ENCODE assay signal across 9 cellular contexts in the genomic region with DNA sequence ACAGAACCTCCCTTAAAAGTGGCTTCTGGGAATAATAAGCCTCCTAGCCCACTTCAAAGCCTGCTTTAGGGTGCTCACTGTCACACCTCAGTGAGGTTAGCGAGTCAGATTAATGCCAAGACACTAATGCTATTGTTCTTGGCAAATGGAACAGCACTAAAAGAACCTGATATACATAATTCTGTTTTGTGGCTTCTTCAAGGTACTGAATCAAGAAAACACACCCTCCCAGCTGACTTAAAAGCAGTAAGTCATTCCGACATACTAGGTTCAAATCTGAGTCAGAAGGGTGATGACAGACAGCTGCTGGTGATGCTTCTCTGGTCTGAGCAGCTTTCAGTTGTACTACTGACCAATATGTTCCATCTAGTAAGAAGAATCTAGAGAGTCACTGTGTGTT.
DNase-seq lines count a peak whose midpoint lies in the region; ATAC-seq, FAIRE-seq and TF ChIP-seq lines count a peak whose summit lies in the region.
"Had no signal": no experiment of that assay in that cellular context is flagged by ENCODE, and none has a peak within 500 bp of the region (broad histone marks: within the 10 kb centered on the region; RNA-seq: fewer than 3 reads in every experiment).

No MANE protein-coding gene starts in this region.

- DNase-seq in GM12865 (ENCODE audit: low read depth) = peak; percentile 88
- peak; percentile 77 for DNase-seq in GM12878 (ENCODE audit: low read depth, low spot score)
- DNase-seq in NCI-H1436 treated with DMSO at 0.1 percent for 48 hours (lab: John Stamatoyannopoulos, UW) = no peak
- no peak for DNase-seq in inferior parietal cortex (ENCODE audit: extremely low spot score)
- no peak for DNase-seq in OCI-M2 (lab: John Stamatoyannopoulos, UW; ENCODE audit: unreplicated experiment)
- no peak for DNase-seq in BE2C
- DNase-seq: NCI-H146 had no signal

- H3K9me3 ChIP-seq in GM12878 (replicated peaks; ENCODE audit: control insufficient read depth, insufficient read depth, low read length) (no peaks in the 10 kb centered on the region), BE2C (no peaks in the 10 kb centered on the region)

- H3K4me1 ChIP-seq in GM12878 (ENCODE audit: control insufficient read depth, insufficient read depth, low read length) (peaks cover 10% of the 10 kb centered on the region), BE2C (peaks cover 27% of the 10 kb centered on the region)

- CTCF ChIA-PET in GM12878 (lab: Yijun Ruan, JAX) = interaction anchor here (0.8 to 1.2 kb wide), 3 partner anchors 10 to 30 kb away, joined by 3 read pairs; no protein-coding TSS in a partner anchor

- SMC1A ChIA-PET in GM12878 (lab: Charles Lee; ENCODE audit: uncharacterized antibody, unreplicated experiment) = interaction anchor here (1.0 to 10.0 kb wide), 3 partner anchors 15 to 34 kb away, joined by 4 to 104 read pairs (median 6); no protein-coding TSS in a partner anchor

- no peaks in the 10 kb centered on the region for H4K20me1 ChIP-seq in GM12878 (ENCODE audit: control insufficient read depth, insufficient read depth)

- no peaks in the 10 kb centered on the region for H3K79me2 ChIP-seq in GM12878 (ENCODE audit: control insufficient read depth, insufficient read depth, low read length)

- peak; percentile 99 for ATAC-seq in GM19351 (IDR thresholded peaks at IDR 0.05; ENCODE audit: unreplicated experiment)
- peak; percentile 99 for ATAC-seq in HG03060 (IDR thresholded peaks at IDR 0.05; ENCODE audit: low read depth, unreplicated experiment)
- peak; percentile 99 for ATAC-seq in GM12878

- WGBS in GM12878 (ENCODE audit: insufficient coverage, insufficient replicate concordance, low lambda C conversion rate, missing lambda C conversion rate) = 0% methylated on average over 2 of the region's 2 CpGs

- no peak for TF ChIP-seq CTCF in GM12865 (IDR thresholded peaks at IDR 0.05; ENCODE audit: insufficient read depth, low read depth, low read length, missing control alignments)
- no peak for TF ChIP-seq CTCF in GM12878 (IDR thresholded peaks at IDR 0.05 in 2 of 3, conservative IDR thresholded peaks at IDR 0.05 in 1 of 3; ENCODE audit: control insufficient read depth in 2 of 3, extremely low read depth in 1 of 3, insufficient read depth in 1 of 3, low read depth in 3 of 3, low read length in 3 of 3)
- TF ChIP-seq CTCF in BE2C (IDR thresholded peaks at IDR 0.05; ENCODE audit: low read depth, low read length) = no peak

- intact Hi-C loops in GM12878 (cut with micrococcal nuclease; ENCODE audit: unreplicated experiment) = loop anchor here (2.0 kb wide), 1 partner anchor 22 kb away; no protein-coding TSS in a partner anchor

- no peak for TF ChIP-seq RAD21 in GM12878 (IDR thresholded peaks at IDR 0.05; ENCODE audit: insufficient read depth, low read depth, low read length)

- TF ChIP-seq POLR2A in GM12878 (IDR thresholded peaks at IDR 0.05; ENCODE audit: low read depth, low read length) = no peak

- in situ Hi-C loops in GM12878 (cut with MboI) = no loop called here

- H3K27me3 ChIP-seq in GM12878 (replicated peaks in 1 of 2; ENCODE audit: control insufficient read depth in 2 of 2, insufficient read depth in 2 of 2, low read length in 1 of 2) = no peaks in the 10 kb centered on the region
- no peaks in the 10 kb centered on the region for H3K27me3 ChIP-seq in BE2C

- no peak overlapping the region for H3K9ac ChIP-seq in GM12878 (ENCODE audit: control insufficient read depth, insufficient read depth, low read length)

- H3K4me3 ChIP-seq in GM12865 (ENCODE audit: low read depth, low read length) (no peak overlapping the region), GM12878 (no peak overlapping the region), BE2C (ENCODE audit: low read depth, low read length) (no peak overlapping the region)

- FAIRE-seq in GM12878 (lab: Jason Lieb, UNC) = peak; percentile 90

- H2AFZ ChIP-seq in GM12878 (ENCODE audit: control insufficient read depth, low read depth, low read length) = no peak overlapping the region

- POLR2A ChIA-PET in GM12878 (lab: Charles Lee) = no interaction called here

- peak; percentile 75 to 90 for TF ChIP-seq EP300 in GM12878 (IDR thresholded peaks at IDR 0.05; ENCODE audit: borderline replicate concordance in 1 of 2, control insufficient read depth in 1 of 2, low read depth in 2 of 2, low read length in 2 of 2)

- H3K4me2 ChIP-seq in GM12878 (ENCODE audit: control insufficient read depth, insufficient read depth) = no peak overlapping the region

- BruUV-seq in GM12878 (replicated peaks; lab: Mats Ljungman, UMichigan) = no TSS peak

- H3K27ac ChIP-seq in GM12878 (ENCODE audit: control insufficient read depth, insufficient read depth) = no peak overlapping the region; the same call in 1 of the 2 replicates

- H3K36me3 ChIP-seq in GM12878 (ENCODE audit: control insufficient read depth in 2 of 2, insufficient read depth in 2 of 2, low read length in 1 of 2) (peaks cover 7 to 9% of the 10 kb centered on the region in 2 experiments), BE2C (peaks cover 2% of the 10 kb centered on the region; the same call in 1 of the 2 replicates)

- RAD21 ChIA-PET in GM12878 (lab: Charles Lee; ENCODE audit: unreplicated experiment) = interaction anchor here (1.2 kb wide), 1 partner anchor 15 kb away, joined by 3 read pairs; no protein-coding TSS in a partner anchor

TF ChIP-seq in GM12878, 131 proteins besides CTCF, POLR2A, EP300 and RAD21 (continues in another document):
- peak; percentile 74; the same call in 1 of the 2 replicates for TF ChIP-seq IRF4 (IDR thresholded peaks at IDR 0.05; ENCODE audit: low read depth, low read length)
- TF ChIP-seq BACH1 (IDR thresholded peaks at IDR 0.05; ENCODE audit: borderline replicate concordance) = no peak
- peak; percentile 51; the same call in 1 of the 2 replicates for TF ChIP-seq ZBED1 (IDR thresholded peaks at IDR 0.05; ENCODE audit: borderline replicate concordance)
- TF ChIP-seq CHD2 (IDR thresholded peaks at IDR 0.05; ENCODE audit: borderline replicate concordance, low read depth, low read length) = peak; percentile 63; the same call in 1 of the 2 replicates
- TF ChIP-seq, protein P1, sequence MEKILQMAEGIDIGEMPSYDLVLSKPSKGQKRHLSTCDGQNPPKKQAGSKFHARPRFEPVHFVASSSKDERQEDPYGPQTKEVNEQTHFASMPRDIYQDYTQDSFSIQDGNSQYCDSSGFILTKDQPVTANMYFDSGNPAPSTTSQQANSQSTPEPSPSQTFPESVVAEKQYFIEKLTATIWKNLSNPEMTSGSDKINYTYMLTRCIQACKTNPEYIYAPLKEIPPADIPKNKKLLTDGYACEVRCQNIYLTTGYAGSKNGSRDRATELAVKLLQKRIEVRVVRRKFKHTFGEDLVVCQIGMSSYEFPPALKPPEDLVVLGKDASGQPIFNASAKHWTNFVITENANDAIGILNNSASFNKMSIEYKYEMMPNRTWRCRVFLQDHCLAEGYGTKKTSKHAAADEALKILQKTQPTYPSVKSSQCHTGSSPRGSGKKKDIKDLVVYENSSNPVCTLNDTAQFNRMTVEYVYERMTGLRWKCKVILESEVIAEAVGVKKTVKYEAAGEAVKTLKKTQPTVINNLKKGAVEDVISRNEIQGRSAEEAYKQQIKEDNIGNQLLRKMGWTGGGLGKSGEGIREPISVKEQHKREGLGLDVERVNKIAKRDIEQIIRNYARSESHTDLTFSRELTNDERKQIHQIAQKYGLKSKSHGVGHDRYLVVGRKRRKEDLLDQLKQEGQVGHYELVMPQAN (conservative IDR thresholded peaks at IDR 0.05) = no peak
- TF ChIP-seq SMAD5 (IDR thresholded peaks at IDR 0.05; ENCODE audit: low read depth) = no peak
- TF ChIP-seq NR2C1 (IDR thresholded peaks at IDR 0.05) = no peak
- TF ChIP-seq NFIC (IDR thresholded peaks at IDR 0.05; ENCODE audit: low read depth, low read length) = peak; percentile 43; the same call in 1 of the 2 replicates
- TF ChIP-seq POLR2AphosphoS2 (IDR thresholded peaks at IDR 0.05; ENCODE audit: low read depth, low read length) = no peak
- 0 out of 2 replicates have a peak, but pooled peaks have one; percentile 19 for TF ChIP-seq CBFB (IDR thresholded peaks at IDR 0.05; ENCODE audit: low read depth)
- TF ChIP-seq ASH2L (IDR thresholded peaks at IDR 0.05; ENCODE audit: borderline replicate concordance, low read depth) = no peak
- peak; percentile 28 for TF ChIP-seq MEF2B (IDR thresholded peaks at IDR 0.05; ENCODE audit: partially characterized antibody, poor library complexity, severe bottlenecking)
- TF ChIP-seq ZNF217 (IDR thresholded peaks at IDR 0.05) = peak; percentile 66; the same call in 1 of the 2 replicates
- TF ChIP-seq, protein P2, sequence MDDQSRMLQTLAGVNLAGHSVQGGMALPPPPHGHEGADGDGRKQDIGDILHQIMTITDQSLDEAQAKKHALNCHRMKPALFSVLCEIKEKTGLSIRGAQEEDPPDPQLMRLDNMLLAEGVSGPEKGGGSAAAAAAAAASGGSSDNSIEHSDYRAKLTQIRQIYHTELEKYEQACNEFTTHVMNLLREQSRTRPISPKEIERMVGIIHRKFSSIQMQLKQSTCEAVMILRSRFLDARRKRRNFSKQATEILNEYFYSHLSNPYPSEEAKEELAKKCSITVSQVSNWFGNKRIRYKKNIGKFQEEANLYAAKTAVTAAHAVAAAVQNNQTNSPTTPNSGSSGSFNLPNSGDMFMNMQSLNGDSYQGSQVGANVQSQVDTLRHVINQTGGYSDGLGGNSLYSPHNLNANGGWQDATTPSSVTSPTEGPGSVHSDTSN (IDR thresholded peaks at IDR 0.05; ENCODE audit: insufficient replicate concordance, low read depth, low read length) = peak; percentile 89
- TF ChIP-seq MEF2A (IDR thresholded peaks at IDR 0.05; ENCODE audit: insufficient read depth, low read depth, low read length) = 0 out of 2 replicates have a peak, but pooled peaks have one; percentile 36
- peak; percentile 67 for TF ChIP-seq IKZF1 (conservative IDR thresholded peaks at IDR 0.05)
- 0 out of 2 replicates have a peak, but pooled peaks have one; percentile 4 for TF ChIP-seq GABPA (IDR thresholded peaks at IDR 0.05; ENCODE audit: low read depth)

Comparison
In these comparisons a context has a peak if more than half of its experiments do, and no peak if none do; other contexts are left out.
1. DNase-seq: peak in GM12865 (single experiment) and GM12878 (single experiment); none in NCI-H1436 treated with DMSO at 0.1 percent for 48 hours (single experiment), inferior parietal cortex (single experiment), OCI-M2 (single experiment) and BE2C (single experiment).
2. Peak in every context shown above with its lines, with median percentiles within 50 percentile points of each other: ATAC-seq.